Comparison of ENCODE assay signal across 18 cellular contexts in the genomic region with DNA sequence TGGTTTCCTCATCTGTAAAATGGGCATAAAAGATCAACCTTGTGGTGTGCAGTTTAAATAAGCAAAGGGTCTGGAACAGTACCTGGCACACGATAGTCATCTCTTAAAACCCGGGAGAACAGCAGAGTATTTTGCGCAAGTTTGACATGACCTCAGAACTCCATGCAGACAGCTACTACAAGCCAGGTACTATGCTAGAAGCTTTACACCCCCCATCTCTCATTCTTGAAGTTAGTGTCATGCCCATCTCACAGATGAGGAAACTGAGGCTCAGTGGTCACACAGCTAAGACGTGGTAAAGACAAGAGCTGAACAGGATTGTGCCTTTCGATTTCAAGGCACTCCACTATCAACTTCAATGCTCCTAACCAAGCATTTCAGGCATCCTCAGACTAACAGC.
DNase-seq lines count a peak whose midpoint lies in the region; ATAC-seq and TF ChIP-seq lines count a peak whose summit lies in the region.
"Had no signal": no experiment of that assay in that cellular context is flagged by ENCODE, and none has a peak within 500 bp of the region (broad histone marks: within the 10 kb centered on the region; RNA-seq: fewer than 3 reads in every experiment).

No MANE protein-coding gene starts in this region.

- ATAC-seq in activated CD8-positive, alpha-beta T cell treated with anti-CD3 and anti-CD28 coated beads for 36 hours, result no peak
- ATAC-seq in gastroesophageal sphincter (no peak), HG02970 (IDR thresholded peaks at IDR 0.05; ENCODE audit: low FRiP score, unreplicated experiment) (no peak)
- ATAC-seq: activated CD4-positive, CD25-positive, alpha-beta regulatory T cell treated with anti-CD3 and anti-CD28 coated beads, Interleukin-2, amount 50 U/mL, for 24 hours had no signal

- intact Hi-C loops in activated CD8-positive, alpha-beta T cell treated with anti-CD3 and anti-CD28 coated beads for 36 hours (cut with micrococcal nuclease), result no loop called here
- intact Hi-C loops in stomach (cut with DNase I; ENCODE audit: low total_unique reads), result no loop called here

- H3K27me3 ChIP-seq in gastroesophageal sphincter (no peaks in the 10 kb centered on the region), stomach (no peaks in the 10 kb centered on the region)
- H3K27me3 ChIP-seq: brain microvascular endothelial cell, SJCRH30, testis had no signal

- no peaks in the 10 kb centered on the region for H3K9me3 ChIP-seq in HEK293 (ENCODE audit: control insufficient read depth, insufficient read depth, low read depth, low read length)
- H3K9me3 ChIP-seq in gastroesophageal sphincter, result no peaks in the 10 kb centered on the region
- H3K9me3 ChIP-seq in stomach, result no peaks in the 10 kb centered on the region
- H3K9me3 ChIP-seq: SJCRH30, testis had no signal

- no peaks in the 10 kb centered on the region for H3K9me3 Mint-ChIP-seq in activated CD8-positive, alpha-beta T cell treated with anti-CD3 and anti-CD28 coated beads for 36 hours
- H3K9me3 Mint-ChIP-seq: T-helper 2 cell treated with Interferon-gamma antibody and Interleukin-4, amounts not matched to agents 5 μg/mL and 100 μg/mL, for 36 hours had no signal

- H3K36me3 Mint-ChIP-seq in activated CD8-positive, alpha-beta T cell treated with anti-CD3 and anti-CD28 coated beads for 36 hours (ENCODE audit: low read depth), result peaks cover 17% of the 10 kb centered on the region

- H3K27ac ChIP-seq in HEK293 (ENCODE audit: extremely low read depth, low read depth, low read length) (no peak overlapping the region), gastroesophageal sphincter (peak overlapping the region; percentile 8 to 93 (median 92)), stomach (peak overlapping the region in 3 of 5 donors; percentile 62 to 73 (median 64))
- H3K27ac ChIP-seq: brain microvascular endothelial cell, SJCRH30 had no signal

- CTCF ChIA-PET in HEK293 (lab: Yijun Ruan, JAX), result interaction anchor here (0.9 to 1.9 kb wide), 3 partner anchors 9 to 298 kb away, joined by 3 to 9 read pairs (median 4); no protein-coding TSS in a partner anchor
- CTCF ChIA-PET in activated CD8-positive, alpha-beta T cell treated with anti-CD3 and anti-CD28 coated beads for 36 hours (lab: Charles Lee), result interaction anchor here (1.0 to 2.9 kb wide), 9 partner anchors 10 to 247 kb away, joined by 3 to 18 read pairs (median 4); no protein-coding TSS in a partner anchor

- TF ChIP-seq EP300 in gastroesophageal sphincter (IDR thresholded peaks at IDR 0.05) (no peak), stomach (IDR thresholded peaks at IDR 0.05) (no peak)

- POLR2A ChIA-PET in HEK293 (lab: Yijun Ruan, JAX), result no interaction called here
- POLR2A ChIA-PET in activated CD8-positive, alpha-beta T cell treated with anti-CD3 and anti-CD28 coated beads for 36 hours (lab: Charles Lee), result interaction anchor here (0.7 to 1.5 kb wide), 4 partner anchors 8 to 71 kb away, joined by 3 to 4 read pairs (median 3); no protein-coding TSS in a partner anchor

- WGBS in gastroesophageal sphincter (ENCODE audit: low coverage in 1 of 2), 2 donors, result 84 to 89% methylated on average over 4 to 5 of the region's 5 CpGs
- 88 to 92% (median 91%) methylated on average over 5 of the region's 5 CpGs for WGBS in stomach, 5 donors

- peaks cover 72% of the 10 kb centered on the region for H3K4me1 Mint-ChIP-seq in activated CD8-positive, alpha-beta T cell treated with anti-CD3 and anti-CD28 coated beads for 36 hours (ENCODE audit: low read depth)

- no peaks in the 10 kb centered on the region for H3K27me3 Mint-ChIP-seq in activated CD8-positive, alpha-beta T cell treated with anti-CD3 and anti-CD28 coated beads for 36 hours

- peak overlapping the region; percentile 50 for H3K27ac Mint-ChIP-seq in activated CD8-positive, alpha-beta T cell treated with anti-CD3 and anti-CD28 coated beads for 36 hours

- H3K4me1 ChIP-seq in HEK293 (ENCODE audit: control insufficient read depth, insufficient read depth, low read length) (no peaks in the 10 kb centered on the region), gastroesophageal sphincter (peaks cover 18 to 100% (median 43%) of the 10 kb centered on the region in 3 donors), stomach (peaks cover 41 to 88% (median 64%) of the 10 kb centered on the region in 4 donors)

- DNase-seq in activated CD8-positive, alpha-beta T cell treated with anti-CD3 and anti-CD28 coated beads for 36 hours, result no peak
- no peak for DNase-seq in stomach
- no peak for DNase-seq in Ammon's horn (ENCODE audit: low spot score)
- DNase-seq in glomerular visceral epithelial cell (ENCODE audit: extremely low spot score), result no peak
- DNase-seq: activated naive CD4-positive, alpha-beta T cell treated with Interleukin-2 at 50 U/mL for 16 hours; brain microvascular endothelial cell; DMS53; effector CD4-positive, alpha-beta T cell; hippocampal formation; MV-4-11; stimulated activated CD4-positive, alpha-beta T cell treated with anti-CD3 and anti-CD28 coated beads, Interleukin-2, amount 100 ng/mL, for 48 hours; testis had no signal

- H3K36me3 ChIP-seq in HEK293 (ENCODE audit: control insufficient read depth in 2 of 2, insufficient read depth in 1 of 2, low read length in 2 of 2), result peaks cover 0 to 6% of the 10 kb centered on the region in 2 experiments; a peak in 2 of 3 replicates
- no peaks in the 10 kb centered on the region for H3K36me3 ChIP-seq in gastroesophageal sphincter
- H3K36me3 ChIP-seq in stomach, result peaks cover 0 to 19% (median 10%) of the 10 kb centered on the region in 4 donors
- H3K36me3 ChIP-seq: SJCRH30 had no signal

- TF ChIP-seq CTCF in HEK293 (tag by site-specific recombination; IDR thresholded peaks at IDR 0.05) (no peak), gastroesophageal sphincter (IDR thresholded peaks at IDR 0.05) (no peak), stomach (IDR thresholded peaks at IDR 0.05) (no peak)
- TF ChIP-seq CTCF in activated CD8-positive, alpha-beta T cell treated with anti-CD3 and anti-CD28 coated beads for 36 hours (IDR thresholded peaks at IDR 0.05), result no peak

- TF ChIP-seq POLR2A in gastroesophageal sphincter (IDR thresholded peaks at IDR 0.05) (no peak), stomach (IDR thresholded peaks at IDR 0.05) (no peak)

- H3K4me3 Mint-ChIP-seq in activated CD8-positive, alpha-beta T cell treated with anti-CD3 and anti-CD28 coated beads for 36 hours, result no peak overlapping the region
- H3K4me3 Mint-ChIP-seq: T-helper 2 cell treated with Interferon-gamma antibody and Interleukin-4, amounts not matched to agents 5 μg/mL and 100 μg/mL, for 36 hours had no signal

- H3K4me3 ChIP-seq in HEK293 (ENCODE audit: low read depth, low read length) (no peak overlapping the region), gastroesophageal sphincter (no peak overlapping the region), stomach (no peak overlapping the region)
- H3K4me3 ChIP-seq: SJCRH30, testis had no signal

TF ChIP-seq in HEK293, 187 proteins besides CTCF, POLR2A, EP300 and RAD21:
- no peak for TF ChIP-seq ZNF571 (tag by site-specific recombination; IDR thresholded peaks at IDR 0.05)
- TF ChIP-seq, protein P1, sequence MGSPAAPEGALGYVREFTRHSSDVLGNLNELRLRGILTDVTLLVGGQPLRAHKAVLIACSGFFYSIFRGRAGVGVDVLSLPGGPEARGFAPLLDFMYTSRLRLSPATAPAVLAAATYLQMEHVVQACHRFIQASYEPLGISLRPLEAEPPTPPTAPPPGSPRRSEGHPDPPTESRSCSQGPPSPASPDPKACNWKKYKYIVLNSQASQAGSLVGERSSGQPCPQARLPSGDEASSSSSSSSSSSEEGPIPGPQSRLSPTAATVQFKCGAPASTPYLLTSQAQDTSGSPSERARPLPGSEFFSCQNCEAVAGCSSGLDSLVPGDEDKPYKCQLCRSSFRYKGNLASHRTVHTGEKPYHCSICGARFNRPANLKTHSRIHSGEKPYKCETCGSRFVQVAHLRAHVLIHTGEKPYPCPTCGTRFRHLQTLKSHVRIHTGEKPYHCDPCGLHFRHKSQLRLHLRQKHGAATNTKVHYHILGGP (tag by site-specific recombination; IDR thresholded peaks at IDR 0.05), result no peak
- TF ChIP-seq ZNF394 (tag by site-specific recombination; IDR thresholded peaks at IDR 0.05; ENCODE audit: borderline replicate concordance), result 0 out of 2 replicates have a peak, but pooled peaks have one; percentile 4
- TF ChIP-seq, protein P2, sequence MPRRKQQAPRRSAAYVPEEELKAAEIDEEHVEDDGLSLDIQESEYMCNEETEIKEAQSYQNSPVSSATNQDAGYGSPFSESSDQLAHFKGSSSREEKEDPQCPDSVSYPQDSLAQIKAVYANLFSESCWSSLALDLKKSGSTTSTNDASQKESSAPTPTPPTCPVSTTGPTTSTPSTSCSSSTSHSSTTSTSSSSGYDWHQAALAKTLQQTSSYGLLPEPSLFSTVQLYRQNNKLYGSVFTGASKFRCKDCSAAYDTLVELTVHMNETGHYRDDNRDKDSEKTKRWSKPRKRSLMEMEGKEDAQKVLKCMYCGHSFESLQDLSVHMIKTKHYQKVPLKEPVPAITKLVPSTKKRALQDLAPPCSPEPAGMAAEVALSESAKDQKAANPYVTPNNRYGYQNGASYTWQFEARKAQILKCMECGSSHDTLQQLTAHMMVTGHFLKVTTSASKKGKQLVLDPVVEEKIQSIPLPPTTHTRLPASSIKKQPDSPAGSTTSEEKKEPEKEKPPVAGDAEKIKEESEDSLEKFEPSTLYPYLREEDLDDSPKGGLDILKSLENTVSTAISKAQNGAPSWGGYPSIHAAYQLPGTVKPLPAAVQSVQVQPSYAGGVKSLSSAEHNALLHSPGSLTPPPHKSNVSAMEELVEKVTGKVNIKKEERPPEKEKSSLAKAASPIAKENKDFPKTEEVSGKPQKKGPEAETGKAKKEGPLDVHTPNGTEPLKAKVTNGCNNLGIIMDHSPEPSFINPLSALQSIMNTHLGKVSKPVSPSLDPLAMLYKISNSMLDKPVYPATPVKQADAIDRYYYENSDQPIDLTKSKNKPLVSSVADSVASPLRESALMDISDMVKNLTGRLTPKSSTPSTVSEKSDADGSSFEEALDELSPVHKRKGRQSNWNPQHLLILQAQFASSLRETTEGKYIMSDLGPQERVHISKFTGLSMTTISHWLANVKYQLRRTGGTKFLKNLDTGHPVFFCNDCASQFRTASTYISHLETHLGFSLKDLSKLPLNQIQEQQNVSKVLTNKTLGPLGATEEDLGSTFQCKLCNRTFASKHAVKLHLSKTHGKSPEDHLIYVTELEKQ (tag by site-specific recombination; IDR thresholded peaks at IDR 0.05; ENCODE audit: borderline replicate concordance), result no peak
- TF ChIP-seq ZBTB17 (tag by site-specific recombination; IDR thresholded peaks at IDR 0.05), result no peak
